21 cellular contexts compared by ENCODE assay signal in the genomic region with DNA sequence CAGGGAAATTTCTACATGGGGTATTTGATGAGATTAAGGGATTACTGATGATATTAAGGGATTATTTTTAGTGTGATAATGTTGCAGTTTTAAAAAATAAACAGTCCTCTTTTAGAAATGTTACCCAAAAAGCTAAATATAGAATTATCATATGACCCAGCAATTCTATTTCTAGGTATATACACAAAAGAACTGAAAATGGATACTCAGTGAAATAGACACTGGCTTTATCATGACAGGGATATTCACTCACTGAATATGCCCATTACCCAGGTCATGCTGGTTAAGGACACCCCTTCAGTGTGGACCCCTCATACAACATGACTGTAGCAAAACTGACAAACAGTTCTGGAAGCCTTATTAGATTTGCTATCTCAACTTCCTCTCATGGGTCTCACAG. TPM values are rescaled to one million over a fixed set of nuclear protein-coding genes. Genes with fewer than 3 reads are reported as not detected.
DNase-seq lines count a peak whose midpoint lies in the region; ATAC-seq, FAIRE-seq and TF ChIP-seq lines count a peak whose summit lies in the region.
"Had no signal": no experiment of that assay in that cellular context is flagged by ENCODE, and none has a peak within 500 bp of the region (broad histone marks: within the 10 kb centered on the region; RNA-seq: fewer than 3 reads in every experiment).

No MANE protein-coding gene starts in this region.

- peaks cover 17% of the 10 kb centered on the region for H3K4me1 ChIP-seq in MM.1S (ENCODE audit: low read length)
- peaks cover 27% of the 10 kb centered on the region for H3K4me1 ChIP-seq in iPS-20b (ENCODE audit: insufficient read depth, low read length)
- peaks cover 18 to 22% of the 10 kb centered on the region in 2 donors for H3K4me1 ChIP-seq in gastrocnemius medialis
- H3K4me1 ChIP-seq: A549, SJSA1 had no signal

- no peak overlapping the region; the same call in 1 of the 2 replicates for H2AFZ ChIP-seq in MM.1S (ENCODE audit: low read length)

- no peaks in the 10 kb centered on the region for H3K9me3 Mint-ChIP-seq in activated CD4-positive, alpha-beta T cell treated with anti-CD3 and anti-CD28 coated beads, Interleukin-2, amount 10 ng/mL, durations not matched to agents 7 days and 5 days
- H3K9me3 Mint-ChIP-seq: HFFc6 had no signal

- FAIRE-seq in GM12892 (lab: Jason Lieb, UNC) (peak; percentile 94), urothelium cell line (lab: Jason Lieb, UNC) (no peak)
- FAIRE-seq: A549 had no signal

- no peaks in the 10 kb centered on the region for H3K36me3 ChIP-seq in MM.1S (replicated peaks; ENCODE audit: insufficient read depth, low read length)
- H3K36me3 ChIP-seq in iPS-20b (ENCODE audit: insufficient read depth, low read depth, low read length) = peaks cover 53% of the 10 kb centered on the region
- H3K36me3 ChIP-seq in gastrocnemius medialis = peaks cover 0 to 39% of the 10 kb centered on the region in 2 donors
- H3K36me3 ChIP-seq: SJSA1 had no signal

- TF ChIP-seq POLR2A in GM12892 (IDR thresholded peaks at IDR 0.05; ENCODE audit: low read depth, low read length) (no peak), gastrocnemius medialis (IDR thresholded peaks at IDR 0.05) (no peak)

- no peaks in the 10 kb centered on the region for H3K9me2 ChIP-seq in MM.1S (replicated peaks; ENCODE audit: insufficient read depth, low read length)

- no peaks in the 10 kb centered on the region for H3K4me1 Mint-ChIP-seq in activated CD4-positive, alpha-beta T cell treated with anti-CD3 and anti-CD28 coated beads, Interleukin-2, amount 10 ng/mL, durations not matched to agents 7 days and 5 days

- no peak overlapping the region for H3K4me3 Mint-ChIP-seq in activated CD4-positive, alpha-beta T cell treated with anti-CD3 and anti-CD28 coated beads, Interleukin-2, amount 10 ng/mL, durations not matched to agents 7 days and 5 days
- H3K4me3 Mint-ChIP-seq: HFFc6 had no signal

- no peaks in the 10 kb centered on the region for H4K20me1 ChIP-seq in MM.1S (ENCODE audit: insufficient read depth, low read length)

- peaks cover 31% of the 10 kb centered on the region for H3K36me3 Mint-ChIP-seq in activated CD4-positive, alpha-beta T cell treated with anti-CD3 and anti-CD28 coated beads, Interleukin-2, amount 10 ng/mL, durations not matched to agents 7 days and 5 days (ENCODE audit: low read depth)

- no peak for TF ChIP-seq CTCF in MM.1S (IDR thresholded peaks at IDR 0.05; ENCODE audit: low read length)
- no peak for TF ChIP-seq CTCF in gastrocnemius medialis (IDR thresholded peaks at IDR 0.05 in 4 of 5, conservative IDR thresholded peaks at IDR 0.05 in 1 of 5)

- no peaks in the 10 kb centered on the region for H3K27me3 ChIP-seq in MM.1S (replicated peaks; ENCODE audit: insufficient read depth, low read length)
- no peaks in the 10 kb centered on the region for H3K27me3 ChIP-seq in iPS-20b (ENCODE audit: insufficient read depth, low read length)
- no peaks in the 10 kb centered on the region for H3K27me3 ChIP-seq in gastrocnemius medialis
- H3K27me3 ChIP-seq: SJSA1 had no signal

- CTCF ChIA-PET in activated CD4-positive, alpha-beta T cell treated with anti-CD3 and anti-CD28 coated beads, Interleukin-2, amount 10 ng/mL, durations not matched to agents 7 days and 5 days (lab: Charles Lee) = no interaction called here

- H3F3A ChIP-seq in MM.1S (ENCODE audit: insufficient read depth, low read length) = peaks cover 4% of the 10 kb centered on the region; the same call in 1 of the 2 replicates

- peaks cover 15% of the 10 kb centered on the region for H3K79me2 ChIP-seq in MM.1S (ENCODE audit: low read length)

- no peak overlapping the region for H3K27ac Mint-ChIP-seq in activated CD4-positive, alpha-beta T cell treated with anti-CD3 and anti-CD28 coated beads, Interleukin-2, amount 10 ng/mL, durations not matched to agents 7 days and 5 days
- H3K27ac Mint-ChIP-seq: HFFc6 had no signal

- H3K9ac ChIP-seq in MM.1S (ENCODE audit: low read length) = no peak overlapping the region; the same call in 1 of the 2 replicates
- H3K9ac ChIP-seq in iPS-20b (ENCODE audit: low read depth, low read length) = peak overlapping the region; percentile 37; the same call in 1 of the 2 replicates

- H3K9me3 ChIP-seq in MM.1S (replicated peaks; ENCODE audit: insufficient read depth, low read length) (no peaks in the 10 kb centered on the region), iPS-20b (ENCODE audit: insufficient read depth, low read depth, low read length) (peaks cover 4% of the 10 kb centered on the region; the same call in 1 of the 2 replicates), gastrocnemius medialis (no peaks in the 10 kb centered on the region)
- H3K9me3 ChIP-seq: A549, SJSA1 had no signal

- peak overlapping the region; percentile 66 for H3K4me2 ChIP-seq in MM.1S (ENCODE audit: low read depth, low read length)
- H3K4me2 ChIP-seq: A549 had no signal

- in situ Hi-C loops in gastrocnemius medialis (cut with MboI; ENCODE audit: low sequenced_read_pairs in 4 of 4) = no loop called here

- peak overlapping the region; percentile 63; the same call in 1 of the 2 replicates for H3K27ac ChIP-seq in MM.1S (ENCODE audit: low read length)
- H3K27ac ChIP-seq in iPS-20b (ENCODE audit: low read length) = peak overlapping the region; percentile 35
- peak overlapping the region; percentile 27 to 70 (median 54) for H3K27ac ChIP-seq in gastrocnemius medialis
- H3K27ac ChIP-seq: A549, C4-2B, SJSA1 had no signal

- POLR2A ChIA-PET in activated CD4-positive, alpha-beta T cell treated with anti-CD3 and anti-CD28 coated beads, Interleukin-2, amount 10 ng/mL, durations not matched to agents 7 days and 5 days (lab: Charles Lee) = no interaction called here

- H3K4me3 ChIP-seq in MM.1S (ENCODE audit: low read length) (no peak overlapping the region), iPS-20b (ENCODE audit: low read length) (no peak overlapping the region; the same call in 1 of the 2 replicates), gastrocnemius medialis (no peak overlapping the region)
- H3K4me3 ChIP-seq: A549, SJSA1 had no signal

- no peaks in the 10 kb centered on the region for H3K27me3 Mint-ChIP-seq in activated CD4-positive, alpha-beta T cell treated with anti-CD3 and anti-CD28 coated beads, Interleukin-2, amount 10 ng/mL, durations not matched to agents 7 days and 5 days

- ATAC-seq in gastrocnemius medialis (peak; percentile 31 to 60), HG02973 (IDR thresholded peaks at IDR 0.05; ENCODE audit: unreplicated experiment) (no peak), GM18502 (IDR thresholded peaks at IDR 0.05; ENCODE audit: poor library complexity, unreplicated experiment) (no peak)
- ATAC-seq: A549, PC-3 had no signal

- DNase-seq in GM12892 (ENCODE audit: insufficient read length) (no peak), MM.1S (peak; percentile 25), gastrocnemius medialis (no peak), urothelium cell line (ENCODE audit: low spot score) (no peak)
- no peak for DNase-seq in activated CD4-positive, alpha-beta T cell treated with anti-CD3 and anti-CD28 coated beads, Interleukin-2, amount 10 ng/mL, durations not matched to agents 7 days and 5 days
- DNase-seq: GF-D8, HFFc6, KBM-7, NCI-H1436, NCI-H2029, NCI-H2171, NCI-H446 treated with DMSO at 0.1 percent for 48 hours, PC-3 had no signal

- intact Hi-C loops in gastrocnemius medialis (cut with DNase I; ENCODE audit: low total_unique reads) = no loop called here

RNA-seq across cellular contexts. Expression of a gene that starts 27.8 kb away (rescaled TPM):
- 23.4 TPM for polyA plus RNA-seq in GM12892 (2012; ENCODE audit: missing spikeins)
- 100 to 1,000 TPM in 1 of 4 donors, 10 to 100 TPM in 3; 56.7 to 141 (median 80.4) TPM for total RNA-seq in gastrocnemius medialis
- 10 to 100 TPM; 36.7 to 36.9 TPM for total RNA-seq in activated CD4-positive, alpha-beta T cell treated with anti-CD3 and anti-CD28 coated beads, Interleukin-2, amount 10 ng/mL, durations not matched to agents 7 days and 5 days

RNA-seq across cellular contexts. Expression of a gene that starts 57.0 kb away (rescaled TPM):
- polyA plus RNA-seq in GM12892 (2012; ENCODE audit: missing spikeins) = not detected
- not detected for total RNA-seq in gastrocnemius medialis
- not detected for total RNA-seq in activated CD4-positive, alpha-beta T cell treated with anti-CD3 and anti-CD28 coated beads, Interleukin-2, amount 10 ng/mL, durations not matched to agents 7 days and 5 days
- total RNA-seq: Daoy, H4, HFFc6, PC-3, SJSA1 had no signal
- polyA plus RNA-seq: A549 had no signal

Comparison
In these comparisons a context has a peak if more than half of its experiments do, and no peak if none do; other contexts are left out.
1. ATAC-seq: peak in gastrocnemius medialis (2 of 2); none in HG02973 (single experiment) and GM18502 (single experiment).
2. Peak in every context shown above with its lines, with median percentiles within 50 percentile points of each other: H3K27ac ChIP-seq.